Comparison of ENCODE assay signal across 11 cellular contexts in genomic region chr17:65656390-65657250, GRCh38.
DNase-seq lines count a peak whose midpoint lies in the region; ATAC-seq and TF ChIP-seq lines count a peak whose summit lies in the region.
"Had no signal": no experiment of that assay in that cellular context is flagged by ENCODE, and none has a peak within 500 bp of the region (broad histone marks: within the 10 kb centered on the region; RNA-seq: fewer than 3 reads in every experiment).

No MANE protein-coding gene starts in this region.

- H3K4me2 ChIP-seq in hepatocyte: no peak overlapping the region
- H3K4me2 ChIP-seq: GM23338 had no signal

- no peak for TF ChIP-seq CTCF in GM12864 (IDR thresholded peaks at IDR 0.05; ENCODE audit: low read depth, low read length, missing control alignments)
- TF ChIP-seq CTCF in GM20000 (IDR thresholded peaks at IDR 0.05; ENCODE audit: extremely low read depth, missing control alignments): no peak
- no peak for TF ChIP-seq CTCF in hepatocyte (IDR thresholded peaks at IDR 0.05; ENCODE audit: poor library complexity)
- no peak for TF ChIP-seq CTCF in CD8-positive, alpha-beta T cell (IDR thresholded peaks at IDR 0.05)

- no peaks in the 10 kb centered on the region for H3K27me3 ChIP-seq in hepatocyte
- no peaks in the 10 kb centered on the region for H3K27me3 ChIP-seq in CD8-positive, alpha-beta T cell (ENCODE audit: insufficient read depth, low read length)
- H3K27me3 ChIP-seq: testis had no signal

- 56% methylated on average over 7 of the region's 7 CpGs for WGBS in hepatocyte (ENCODE audit: low lambda C conversion rate, missing lambda C conversion rate)

- H3K4me3 Mint-ChIP-seq in CD8-positive, alpha-beta T cell: no peak overlapping the region
- H3K4me3 Mint-ChIP-seq: GM23338, immature natural killer cell had no signal

- H3K9me2 ChIP-seq in hepatocyte (replicated peaks; ENCODE audit: insufficient read depth): no peaks in the 10 kb centered on the region

- H3K27ac Mint-ChIP-seq in CD8-positive, alpha-beta T cell: no peak overlapping the region
- H3K27ac Mint-ChIP-seq: GM23338, immature natural killer cell had no signal

- no peaks in the 10 kb centered on the region for H4K20me1 ChIP-seq in hepatocyte (ENCODE audit: insufficient read depth, poor library complexity, severe bottlenecking)

- intact Hi-C loops in head of caudate nucleus (cut with DNase I): no loop called here
- intact Hi-C loops in CD8-positive, alpha-beta T cell (cut with DNase I, micrococcal nuclease): no loop called here

- no peaks in the 10 kb centered on the region for H3K27me3 Mint-ChIP-seq in CD8-positive, alpha-beta T cell (ENCODE audit: low read depth)

- ATAC-seq in HG03520 (IDR thresholded peaks at IDR 0.05; ENCODE audit: unreplicated experiment): peak; percentile 78
- ATAC-seq in HG03175 (IDR thresholded peaks at IDR 0.05; ENCODE audit: unreplicated experiment): no peak
- ATAC-seq in HG02970 (IDR thresholded peaks at IDR 0.05; ENCODE audit: low FRiP score, unreplicated experiment): no peak
- no peak for ATAC-seq in CD8-positive, alpha-beta T cell
- ATAC-seq: GM23338 had no signal

- POLR2A ChIA-PET in CD8-positive, alpha-beta T cell (lab: Charles Lee): no interaction called here

- H3K27ac ChIP-seq in hepatocyte: no peak overlapping the region
- no peak overlapping the region for H3K27ac ChIP-seq in CD8-positive, alpha-beta T cell (ENCODE audit: low read depth, low read length)
- H3K27ac ChIP-seq: testis had no signal

- H2AFZ ChIP-seq in hepatocyte: no peak overlapping the region
- H2AFZ ChIP-seq: GM23338 had no signal

- no peaks in the 10 kb centered on the region for H3K9me3 ChIP-seq in hepatocyte (ENCODE audit: low read depth)
- no peaks in the 10 kb centered on the region for H3K9me3 ChIP-seq in CD8-positive, alpha-beta T cell (ENCODE audit: low read length)
- H3K9me3 ChIP-seq: testis had no signal

- H3K4me1 ChIP-seq in hepatocyte (ENCODE audit: insufficient read depth): no peaks in the 10 kb centered on the region
- no peaks in the 10 kb centered on the region for H3K4me1 ChIP-seq in CD8-positive, alpha-beta T cell (ENCODE audit: insufficient read depth, low read length)
- H3K4me1 ChIP-seq: testis had no signal

- no peak overlapping the region for H3K4me3 ChIP-seq in GM12864 (ENCODE audit: low read depth, low read length)
- no peak overlapping the region for H3K4me3 ChIP-seq in hepatocyte
- no peak overlapping the region for H3K4me3 ChIP-seq in CD8-positive, alpha-beta T cell (ENCODE audit: low read depth, low read length)
- H3K4me3 ChIP-seq: GM23338, testis had no signal

- peaks cover 5% of the 10 kb centered on the region for H3K4me1 Mint-ChIP-seq in CD8-positive, alpha-beta T cell (ENCODE audit: low read depth)
- H3K4me1 Mint-ChIP-seq: immature natural killer cell had no signal

- H3K79me2 ChIP-seq in hepatocyte: no peaks in the 10 kb centered on the region

- DNase-seq in GM12864 (ENCODE audit: low read depth) (peak; percentile 21), GM20000 (ENCODE audit: low spot score) (peak; percentile 29), hepatocyte (ENCODE audit: low spot score) (peak; percentile 20), head of caudate nucleus (no peak)
- DNase-seq in CD8-positive, alpha-beta T cell: no peak
- DNase-seq: immature natural killer cell, testis had no signal

- H3K36me3 Mint-ChIP-seq in CD8-positive, alpha-beta T cell: no peaks in the 10 kb centered on the region
- H3K36me3 Mint-ChIP-seq: immature natural killer cell had no signal

- CTCF ChIA-PET in CD8-positive, alpha-beta T cell (lab: Charles Lee): no interaction called here

- no peaks in the 10 kb centered on the region for H3K9me3 Mint-ChIP-seq in CD8-positive, alpha-beta T cell
- H3K9me3 Mint-ChIP-seq: GM23338, immature natural killer cell had no signal

- no peaks in the 10 kb centered on the region for H3K36me3 ChIP-seq in hepatocyte (replicated peaks; ENCODE audit: insufficient read depth, low read depth)
- H3K36me3 ChIP-seq in CD8-positive, alpha-beta T cell (ENCODE audit: insufficient read depth, low read length): no peaks in the 10 kb centered on the region

Comparison
In these comparisons a context has a peak if more than half of its experiments do, and no peak if none do; other contexts are left out.
1. DNase-seq: peak in GM12864 (single experiment), GM20000 (single experiment) and hepatocyte (single experiment); none in head of caudate nucleus (0 of 42) and CD8-positive, alpha-beta T cell (0 of 7).